1 cellular context compared by ENCODE assay signal in genomic region chr3:11621077-11621476, GRCh38.
TF ChIP-seq lines count a peak whose summit lies in the region.

No MANE protein-coding gene starts in this region.

TF ChIP-seq in HepG2, 621 proteins besides CTCF, POLR2A, EP300 and RAD21:
- no peak for TF ChIP-seq ZNF460 (CRISPR knock-in tag; IDR thresholded peaks at IDR 0.05; ENCODE audit: borderline replicate concordance)
- TF ChIP-seq ZMYM2 (CRISPR knock-in tag; IDR thresholded peaks at IDR 0.05): no peak
- TF ChIP-seq ZNF704 (CRISPR knock-in tag; IDR thresholded peaks at IDR 0.05; ENCODE audit: borderline replicate concordance): no peak
- no peak for TF ChIP-seq EHMT2 (IDR thresholded peaks at IDR 0.05; ENCODE audit: borderline replicate concordance, low read depth, low read length)
- TF ChIP-seq NFAT5 (CRISPR knock-in tag; IDR thresholded peaks at IDR 0.05): no peak
